19 cellular contexts compared by ENCODE assay signal in the genomic region with DNA sequence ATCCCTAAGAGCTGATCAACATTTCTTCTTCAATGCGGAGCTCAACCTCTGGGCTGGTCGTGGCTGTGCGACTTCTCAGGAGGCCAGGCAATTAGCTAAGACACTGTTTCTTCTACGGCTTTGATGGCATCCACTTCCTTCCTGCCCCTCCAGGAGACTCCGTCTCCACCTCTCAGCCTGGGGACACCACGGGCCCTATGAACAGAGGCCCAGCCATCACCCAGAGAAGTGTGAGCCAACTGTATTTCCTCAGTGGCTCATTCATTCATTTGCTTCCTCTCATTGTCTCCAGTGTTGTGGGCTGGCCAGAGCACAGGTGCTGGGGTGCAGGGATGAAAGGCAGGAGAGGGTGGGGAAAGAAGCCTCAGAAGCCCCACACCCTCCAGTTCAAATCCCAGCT. TPM values are rescaled to one million over a fixed set of nuclear protein-coding genes. Genes with fewer than 3 reads are reported as not detected.
DNase-seq lines count a peak whose midpoint lies in the region; ATAC-seq and TF ChIP-seq lines count a peak whose summit lies in the region.
"Had no signal": no experiment of that assay in that cellular context is flagged by ENCODE, and none has a peak within 500 bp of the region (broad histone marks: within the 10 kb centered on the region; RNA-seq: fewer than 3 reads in every experiment).

No MANE protein-coding gene starts in this region.

- no peaks in the 10 kb centered on the region for H3K79me2 ChIP-seq in osteoblast (ENCODE audit: insufficient read depth, low read length)
- H3K79me2 ChIP-seq in OCI-LY7 (ENCODE audit: insufficient read depth, low read depth, low read length): no peaks in the 10 kb centered on the region

- peak overlapping the region; percentile 54 for H3K4me2 ChIP-seq in BLaER1
- H3K4me2 ChIP-seq in osteoblast (ENCODE audit: insufficient read depth, low read length): no peak overlapping the region
- no peak overlapping the region for H3K4me2 ChIP-seq in OCI-LY7 (ENCODE audit: low read length)
- H3K4me2 ChIP-seq: A549 had no signal

- H3K9me3 ChIP-seq in BLaER1 (peaks cover 9% of the 10 kb centered on the region; the same call in 1 of the 2 replicates), osteoblast (ENCODE audit: low read depth, low read length) (no peaks in the 10 kb centered on the region), OCI-LY7 (ENCODE audit: low read length) (no peaks in the 10 kb centered on the region)

- intact Hi-C loops in sciatic nerve (cut with DNase I) (no loop called here), OCI-LY7 (cut with micrococcal nuclease; ENCODE audit: unreplicated experiment) (no loop called here)

- TF ChIP-seq CTCF in osteoblast (IDR thresholded peaks at IDR 0.05; ENCODE audit: extremely low read depth, low read depth, low read length) (no peak), OCI-LY7 (conservative IDR thresholded peaks at IDR 0.05; ENCODE audit: low read length) (no peak)

- ATAC-seq in sciatic nerve (no peak), HG03025 (IDR thresholded peaks at IDR 0.05; ENCODE audit: low FRiP score, unreplicated experiment) (no peak)
- ATAC-seq: A549; CD8-positive, alpha-beta T cell; GM12878 had no signal

- H3K36me3 ChIP-seq in BLaER1 (no peaks in the 10 kb centered on the region), osteoblast (ENCODE audit: insufficient read depth, low read length) (no peaks in the 10 kb centered on the region), OCI-LY7 (ENCODE audit: insufficient read depth, low read length) (no peaks in the 10 kb centered on the region)

- BruUV-seq in OCI-LY7 (replicated peaks; lab: Mats Ljungman, UMichigan): no TSS peak

- H3K27me3 ChIP-seq in BLaER1 (no peaks in the 10 kb centered on the region), osteoblast (ENCODE audit: insufficient read depth, low read length) (no peaks in the 10 kb centered on the region)

- H3K9me2 ChIP-seq in OCI-LY7 (ENCODE audit: insufficient read depth, low read length): no peaks in the 10 kb centered on the region

- H3K4me1 ChIP-seq in BLaER1: peaks cover 31% of the 10 kb centered on the region
- peaks cover 16% of the 10 kb centered on the region for H3K4me1 ChIP-seq in osteoblast (ENCODE audit: insufficient read depth, low read length)
- H3K4me1 ChIP-seq in OCI-LY7 (ENCODE audit: insufficient read depth, low read length, poor library complexity, severe bottlenecking): no peaks in the 10 kb centered on the region

- H3K27ac ChIP-seq in BLaER1 (no peak overlapping the region), osteoblast (ENCODE audit: low read depth, low read length) (no peak overlapping the region), OCI-LY7 (ENCODE audit: low read depth, low read length, poor library complexity, severe bottlenecking) (no peak overlapping the region)
- H3K27ac ChIP-seq: 22Rv1, A549, HL-60 had no signal

- no peak overlapping the region for H3K4me3 ChIP-seq in BLaER1
- H3K4me3 ChIP-seq in Jurkat, Clone E6-1 (ENCODE audit: low read length): no peak overlapping the region
- no peak overlapping the region for H3K4me3 ChIP-seq in osteoblast (ENCODE audit: insufficient read depth, low read length)
- H3K4me3 ChIP-seq in OCI-LY7 (ENCODE audit: low read depth, low read length, poor library complexity, severe bottlenecking): no peak overlapping the region
- H3K4me3 ChIP-seq: A549, GM12878 had no signal

- CTCF ChIA-PET in OCI-LY7 (lab: Charles Lee; ENCODE audit: unreplicated experiment): no interaction called here

- POLR2A ChIA-PET in OCI-LY7 (lab: Charles Lee): no interaction called here

- H4K20me1 ChIP-seq in BLaER1 (no peaks in the 10 kb centered on the region), osteoblast (ENCODE audit: insufficient read depth, low read length) (no peaks in the 10 kb centered on the region), OCI-LY7 (ENCODE audit: insufficient read depth, low read length) (no peaks in the 10 kb centered on the region)

- H2AFZ ChIP-seq in osteoblast (ENCODE audit: low read length) (no peak overlapping the region), OCI-LY7 (ENCODE audit: low read length) (no peak overlapping the region)

- no peak overlapping the region for H3K9ac ChIP-seq in BLaER1

- peak; percentile 38 for DNase-seq in activated effector memory CD4-positive, alpha-beta T cell treated with anti-CD3 and anti-CD28 coated beads, Interleukin-2, amount 50 U/mL, for 16 hours
- no peak for DNase-seq in activated effector memory CD4-positive, alpha-beta T cell treated with Interleukin-2 at 50 U/mL for 16 hours
- DNase-seq in Jurkat, Clone E6-1 (ENCODE audit: low read depth, low spot score): peak; percentile 76
- DNase-seq in osteoblast (ENCODE audit: insufficient read length, low spot score, missing footprints): peak; percentile 14
- no peak for DNase-seq in sciatic nerve (ENCODE audit: low spot score)
- no peak for DNase-seq in OCI-LY7 (ENCODE audit: low spot score)
- DNase-seq: AML-193; Calu3; CD8-positive, alpha-beta T cell; DMS79 treated with DMSO at 0.1 percent for 48 hours; EL; H9 had no signal

RNA-seq across cellular contexts. Expression of a gene that starts 51.8 kb away (rescaled TPM):
- polyA plus RNA-seq in Jurkat, Clone E6-1 (2012; ENCODE audit: insufficient read depth, insufficient read length): not detected
- 16.3 and 16.5 TPM in 2 replicates for total RNA-seq in osteoblast
- 0.53 TPM for total RNA-seq in sciatic nerve
- not detected in 2 replicates for total RNA-seq in OCI-LY7 (2014; rRNA removed; shearing (Covaris generic))
- total RNA-seq in OCI-LY7 (2022): not detected in 2 replicates
- total RNA-seq: Calu3; CD8-positive, alpha-beta T cell; G401; GM12878 had no signal
- polyA plus RNA-seq: A549 had no signal

Comparison
In these comparisons a context has a peak if more than half of its experiments do, and no peak if none do; other contexts are left out.
1. DNase-seq: peak in activated effector memory CD4-positive, alpha-beta T cell treated with anti-CD3 and anti-CD28 coated beads, Interleukin-2, amount 50 U/mL, for 16 hours (single experiment), Jurkat, Clone E6-1 (single experiment) and osteoblast (single experiment); none in activated effector memory CD4-positive, alpha-beta T cell treated with Interleukin-2 at 50 U/mL for 16 hours (single experiment), sciatic nerve (single experiment) and OCI-LY7 (single experiment).
2. RNA of a gene that starts 51.8 kb away (total RNA-seq): 16.3 to 16.5 TPM in osteoblast; 0.53 TPM in sciatic nerve (single experiment) and not detected in OCI-LY7; every median in the first group is over 10 times any median in the second.